Comparison of ENCODE assay signal across 1 cellular context in the genomic region with DNA sequence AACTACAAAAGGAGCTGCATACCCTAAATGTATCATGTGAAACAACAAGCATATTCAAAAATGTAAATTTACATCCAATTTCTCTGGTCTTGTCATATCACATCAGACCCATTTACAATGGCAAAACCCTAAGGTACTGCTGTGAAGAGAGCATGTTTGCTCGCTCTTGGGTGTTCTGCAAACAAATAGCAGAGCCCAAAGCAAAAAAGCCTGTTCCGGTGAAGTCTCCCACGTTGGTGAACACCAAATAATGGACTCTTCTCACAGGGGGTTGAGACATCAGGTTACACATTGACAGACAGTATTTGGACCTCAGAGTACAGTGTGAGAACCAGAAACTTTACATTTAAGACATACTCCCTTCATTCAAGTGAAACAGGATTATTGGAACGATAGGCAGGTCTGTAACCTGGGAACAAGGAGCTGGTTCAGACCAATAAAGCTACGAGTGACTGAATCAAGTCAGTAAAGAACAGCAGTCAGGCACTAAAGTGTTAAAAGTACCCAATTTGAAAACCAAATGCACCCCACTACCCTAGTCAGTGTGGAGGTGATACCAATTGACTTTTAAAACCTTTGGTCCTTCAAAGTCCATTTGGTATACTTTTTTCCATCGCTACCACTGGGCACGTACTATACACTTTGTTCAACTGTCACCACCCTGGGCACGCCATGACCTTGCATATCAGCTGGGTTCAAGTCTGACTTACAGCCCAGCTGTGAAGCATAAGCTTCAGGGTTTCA.
TF ChIP-seq lines count a peak whose summit lies in the region.

No MANE protein-coding gene starts in this region.

TF ChIP-seq in HepG2, 621 proteins besides CTCF, POLR2A, EP300 and RAD21 (continues in another document):
- peak; percentile 36; the same call in 1 of the 2 replicates for TF ChIP-seq HDAC1 (CRISPR knock-in tag; IDR thresholded peaks at IDR 0.05)
- TF ChIP-seq, protein P1, sequence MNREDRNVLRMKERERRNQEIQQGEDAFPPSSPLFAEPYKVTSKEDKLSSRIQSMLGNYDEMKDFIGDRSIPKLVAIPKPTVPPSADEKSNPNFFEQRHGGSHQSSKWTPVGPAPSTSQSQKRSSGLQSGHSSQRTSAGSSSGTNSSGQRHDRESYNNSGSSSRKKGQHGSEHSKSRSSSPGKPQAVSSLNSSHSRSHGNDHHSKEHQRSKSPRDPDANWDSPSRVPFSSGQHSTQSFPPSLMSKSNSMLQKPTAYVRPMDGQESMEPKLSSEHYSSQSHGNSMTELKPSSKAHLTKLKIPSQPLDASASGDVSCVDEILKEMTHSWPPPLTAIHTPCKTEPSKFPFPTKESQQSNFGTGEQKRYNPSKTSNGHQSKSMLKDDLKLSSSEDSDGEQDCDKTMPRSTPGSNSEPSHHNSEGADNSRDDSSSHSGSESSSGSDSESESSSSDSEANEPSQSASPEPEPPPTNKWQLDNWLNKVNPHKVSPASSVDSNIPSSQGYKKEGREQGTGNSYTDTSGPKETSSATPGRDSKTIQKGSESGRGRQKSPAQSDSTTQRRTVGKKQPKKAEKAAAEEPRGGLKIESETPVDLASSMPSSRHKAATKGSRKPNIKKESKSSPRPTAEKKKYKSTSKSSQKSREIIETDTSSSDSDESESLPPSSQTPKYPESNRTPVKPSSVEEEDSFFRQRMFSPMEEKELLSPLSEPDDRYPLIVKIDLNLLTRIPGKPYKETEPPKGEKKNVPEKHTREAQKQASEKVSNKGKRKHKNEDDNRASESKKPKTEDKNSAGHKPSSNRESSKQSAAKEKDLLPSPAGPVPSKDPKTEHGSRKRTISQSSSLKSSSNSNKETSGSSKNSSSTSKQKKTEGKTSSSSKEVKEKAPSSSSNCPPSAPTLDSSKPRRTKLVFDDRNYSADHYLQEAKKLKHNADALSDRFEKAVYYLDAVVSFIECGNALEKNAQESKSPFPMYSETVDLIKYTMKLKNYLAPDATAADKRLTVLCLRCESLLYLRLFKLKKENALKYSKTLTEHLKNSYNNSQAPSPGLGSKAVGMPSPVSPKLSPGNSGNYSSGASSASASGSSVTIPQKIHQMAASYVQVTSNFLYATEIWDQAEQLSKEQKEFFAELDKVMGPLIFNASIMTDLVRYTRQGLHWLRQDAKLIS (CRISPR knock-in tag; IDR thresholded peaks at IDR 0.05), result no peak
- TF ChIP-seq NFE2 (CRISPR knock-in tag; IDR thresholded peaks at IDR 0.05), result no peak
- TF ChIP-seq CBX1 (IDR thresholded peaks at IDR 0.05; ENCODE audit: low read depth), result no peak
- no peak for TF ChIP-seq ZNF260 (CRISPR knock-in tag; IDR thresholded peaks at IDR 0.05; ENCODE audit: borderline replicate concordance, low read depth)
- TF ChIP-seq KMT2B (CRISPR knock-in tag; IDR thresholded peaks at IDR 0.05), result no peak
- TF ChIP-seq GLI4 (CRISPR knock-in tag; IDR thresholded peaks at IDR 0.05; ENCODE audit: borderline replicate concordance), result no peak; the same call in 1 of the 2 replicates
- no peak for TF ChIP-seq ZNF446 (CRISPR knock-in tag; IDR thresholded peaks at IDR 0.05)
- TF ChIP-seq RBM39 (IDR thresholded peaks at IDR 0.05; ENCODE audit: low read depth, low read length, poor library complexity, severe bottlenecking), result no peak
- no peak for TF ChIP-seq ZSCAN25 (CRISPR knock-in tag; IDR thresholded peaks at IDR 0.05)
- TF ChIP-seq, protein P2, sequence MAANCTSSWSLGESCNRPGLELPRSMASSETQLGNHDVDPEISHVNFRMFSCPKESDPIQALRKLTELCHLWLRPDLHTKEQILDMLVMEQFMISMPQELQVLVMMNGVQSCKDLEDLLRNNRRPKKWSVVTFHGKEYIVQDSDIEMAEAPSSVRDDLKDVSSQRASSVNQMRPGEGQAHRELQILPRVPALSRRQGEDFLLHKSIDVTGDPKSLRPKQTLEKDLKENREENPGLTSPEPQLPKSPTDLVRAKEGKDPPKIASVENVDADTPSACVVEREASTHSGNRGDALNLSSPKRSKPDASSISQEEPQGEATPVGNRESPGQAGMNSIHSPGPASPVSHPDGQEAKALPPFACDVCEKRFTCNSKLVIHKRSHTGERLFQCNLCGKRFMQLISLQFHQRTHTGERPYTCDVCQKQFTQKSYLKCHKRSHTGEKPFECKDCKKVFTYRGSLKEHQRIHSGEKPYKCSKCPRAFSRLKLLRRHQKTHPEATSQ (CRISPR knock-in tag; IDR thresholded peaks at IDR 0.05; ENCODE audit: borderline replicate concordance), result no peak
- TF ChIP-seq ADNP (CRISPR knock-in tag; IDR thresholded peaks at IDR 0.05), result no peak
- TF ChIP-seq TAF15 (IDR thresholded peaks at IDR 0.05; ENCODE audit: low read depth, low read length, poor library complexity, severe bottlenecking), result no peak
- TF ChIP-seq ZSCAN21 (CRISPR knock-in tag; IDR thresholded peaks at IDR 0.05; ENCODE audit: borderline replicate concordance), result peak; percentile 70; the same call in 1 of the 2 replicates
- no peak for TF ChIP-seq NR2F6 (IDR thresholded peaks at IDR 0.05)
- TF ChIP-seq NR2F6 (CRISPR knock-in tag; IDR thresholded peaks at IDR 0.05), result 0 out of 2 replicates have a peak, but pooled peaks have one; percentile 2
- TF ChIP-seq PITX1 (CRISPR knock-in tag; IDR thresholded peaks at IDR 0.05), result no peak
- TF ChIP-seq SOX13 (IDR thresholded peaks at IDR 0.05), result no peak
- peak in 1 of 2 experiments; percentile 50; a peak in 1 of 4 replicates for TF ChIP-seq SOX13 (CRISPR knock-in tag; conservative IDR thresholded peaks at IDR 0.05 in 1 of 2, IDR thresholded peaks at IDR 0.05 in 1 of 2)
- TF ChIP-seq SATB2 (CRISPR knock-in tag; IDR thresholded peaks at IDR 0.05), result no peak
- no peak for TF ChIP-seq GTF2F1 (IDR thresholded peaks at IDR 0.05; ENCODE audit: low read length)
- no peak for TF ChIP-seq KLF6 (CRISPR knock-in tag; IDR thresholded peaks at IDR 0.05)
- TF ChIP-seq GABPA (IDR thresholded peaks at IDR 0.05; ENCODE audit: low read depth, low read length), result no peak
- peak; percentile 52; the same call in 1 of the 2 replicates for TF ChIP-seq GABPA (CRISPR knock-in tag; IDR thresholded peaks at IDR 0.05; ENCODE audit: low read depth)
- TF ChIP-seq ZNF616 (CRISPR knock-in tag; IDR thresholded peaks at IDR 0.05; ENCODE audit: low read depth), result no peak
- peak; percentile 82; the same call in 1 of the 2 replicates for TF ChIP-seq ZNF205 (CRISPR knock-in tag; IDR thresholded peaks at IDR 0.05)
- TF ChIP-seq CBX2 (IDR thresholded peaks at IDR 0.05; ENCODE audit: low read depth, low read length), result no peak
- no peak for TF ChIP-seq CBX2 (CRISPR knock-in tag; IDR thresholded peaks at IDR 0.05; ENCODE audit: low read depth)
- no peak for TF ChIP-seq ZNF367 (CRISPR knock-in tag; IDR thresholded peaks at IDR 0.05; ENCODE audit: borderline replicate concordance)
- TF ChIP-seq MAFF (IDR thresholded peaks at IDR 0.05; ENCODE audit: low read depth, low read length), result no peak
- TF ChIP-seq ZNF138 (CRISPR knock-in tag; IDR thresholded peaks at IDR 0.05; ENCODE audit: low read depth), result no peak
- no peak for TF ChIP-seq ZNF879 (CRISPR knock-in tag; IDR thresholded peaks at IDR 0.05)
- TF ChIP-seq TAF1 (CRISPR knock-in tag; IDR thresholded peaks at IDR 0.05), result no peak
- peak; percentile 46; the same call in 1 of the 2 replicates for TF ChIP-seq FOXA3 (CRISPR knock-in tag; IDR thresholded peaks at IDR 0.05)
- TF ChIP-seq NCOA5 (CRISPR knock-in tag; IDR thresholded peaks at IDR 0.05), result no peak
- TF ChIP-seq, protein P3, sequence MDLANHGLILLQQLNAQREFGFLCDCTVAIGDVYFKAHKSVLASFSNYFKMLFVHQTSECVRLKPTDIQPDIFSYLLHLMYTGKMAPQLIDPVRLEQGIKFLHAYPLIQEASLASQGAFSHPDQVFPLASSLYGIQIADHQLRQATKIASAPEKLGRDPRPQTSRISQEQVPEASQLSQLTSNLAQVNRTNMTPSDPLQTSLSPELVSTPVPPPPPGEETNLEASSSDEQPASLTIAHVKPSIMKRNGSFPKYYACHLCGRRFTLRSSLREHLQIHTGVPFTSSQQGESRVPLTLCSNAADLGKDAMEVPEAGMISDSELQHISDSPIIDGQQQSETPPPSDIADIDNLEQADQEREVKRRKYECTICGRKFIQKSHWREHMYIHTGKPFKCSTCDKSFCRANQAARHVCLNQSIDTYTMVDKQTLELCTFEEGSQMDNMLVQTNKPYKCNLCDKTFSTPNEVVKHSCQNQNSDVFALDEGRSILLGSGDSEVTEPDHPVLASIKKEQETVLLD (CRISPR knock-in tag; IDR thresholded peaks at IDR 0.05; ENCODE audit: low read depth), result no peak
- no peak for TF ChIP-seq ZNF3 (CRISPR knock-in tag; IDR thresholded peaks at IDR 0.05)
- TF ChIP-seq ZNF83 (CRISPR knock-in tag; IDR thresholded peaks at IDR 0.05; ENCODE audit: borderline replicate concordance), result no peak
- no peak for TF ChIP-seq ISX (CRISPR knock-in tag; conservative IDR thresholded peaks at IDR 0.05)
- TF ChIP-seq, protein P4, sequence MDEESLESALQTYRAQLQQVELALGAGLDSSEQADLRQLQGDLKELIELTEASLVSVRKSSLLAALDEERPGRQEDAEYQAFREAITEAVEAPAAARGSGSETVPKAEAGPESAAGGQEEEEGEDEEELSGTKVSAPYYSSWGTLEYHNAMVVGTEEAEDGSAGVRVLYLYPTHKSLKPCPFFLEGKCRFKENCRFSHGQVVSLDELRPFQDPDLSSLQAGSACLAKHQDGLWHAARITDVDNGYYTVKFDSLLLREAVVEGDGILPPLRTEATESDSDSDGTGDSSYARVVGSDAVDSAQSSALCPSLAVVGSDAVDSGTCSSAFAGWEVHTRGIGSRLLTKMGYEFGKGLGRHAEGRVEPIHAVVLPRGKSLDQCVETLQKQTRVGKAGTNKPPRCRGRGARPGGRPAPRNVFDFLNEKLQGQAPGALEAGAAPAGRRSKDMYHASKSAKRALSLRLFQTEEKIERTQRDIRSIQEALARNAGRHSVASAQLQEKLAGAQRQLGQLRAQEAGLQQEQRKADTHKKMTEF (CRISPR knock-in tag; IDR thresholded peaks at IDR 0.05), result peak; percentile 52; the same call in 1 of the 2 replicates
- TF ChIP-seq ZNF354B (CRISPR knock-in tag; IDR thresholded peaks at IDR 0.05), result no peak
- TF ChIP-seq ZMAT3 (CRISPR knock-in tag; conservative IDR thresholded peaks at IDR 0.05), result no peak; the same call in 1 of the 2 replicates
- TF ChIP-seq, protein P5, sequence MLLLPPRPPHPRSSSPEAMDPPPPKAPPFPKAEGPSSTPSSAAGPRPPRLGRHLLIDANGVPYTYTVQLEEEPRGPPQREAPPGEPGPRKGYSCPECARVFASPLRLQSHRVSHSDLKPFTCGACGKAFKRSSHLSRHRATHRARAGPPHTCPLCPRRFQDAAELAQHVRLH (CRISPR knock-in tag; IDR thresholded peaks at IDR 0.05; ENCODE audit: borderline replicate concordance, low read depth), result 0 out of 2 replicates have a peak, but pooled peaks have one; percentile 11
- TF ChIP-seq, protein P6, sequence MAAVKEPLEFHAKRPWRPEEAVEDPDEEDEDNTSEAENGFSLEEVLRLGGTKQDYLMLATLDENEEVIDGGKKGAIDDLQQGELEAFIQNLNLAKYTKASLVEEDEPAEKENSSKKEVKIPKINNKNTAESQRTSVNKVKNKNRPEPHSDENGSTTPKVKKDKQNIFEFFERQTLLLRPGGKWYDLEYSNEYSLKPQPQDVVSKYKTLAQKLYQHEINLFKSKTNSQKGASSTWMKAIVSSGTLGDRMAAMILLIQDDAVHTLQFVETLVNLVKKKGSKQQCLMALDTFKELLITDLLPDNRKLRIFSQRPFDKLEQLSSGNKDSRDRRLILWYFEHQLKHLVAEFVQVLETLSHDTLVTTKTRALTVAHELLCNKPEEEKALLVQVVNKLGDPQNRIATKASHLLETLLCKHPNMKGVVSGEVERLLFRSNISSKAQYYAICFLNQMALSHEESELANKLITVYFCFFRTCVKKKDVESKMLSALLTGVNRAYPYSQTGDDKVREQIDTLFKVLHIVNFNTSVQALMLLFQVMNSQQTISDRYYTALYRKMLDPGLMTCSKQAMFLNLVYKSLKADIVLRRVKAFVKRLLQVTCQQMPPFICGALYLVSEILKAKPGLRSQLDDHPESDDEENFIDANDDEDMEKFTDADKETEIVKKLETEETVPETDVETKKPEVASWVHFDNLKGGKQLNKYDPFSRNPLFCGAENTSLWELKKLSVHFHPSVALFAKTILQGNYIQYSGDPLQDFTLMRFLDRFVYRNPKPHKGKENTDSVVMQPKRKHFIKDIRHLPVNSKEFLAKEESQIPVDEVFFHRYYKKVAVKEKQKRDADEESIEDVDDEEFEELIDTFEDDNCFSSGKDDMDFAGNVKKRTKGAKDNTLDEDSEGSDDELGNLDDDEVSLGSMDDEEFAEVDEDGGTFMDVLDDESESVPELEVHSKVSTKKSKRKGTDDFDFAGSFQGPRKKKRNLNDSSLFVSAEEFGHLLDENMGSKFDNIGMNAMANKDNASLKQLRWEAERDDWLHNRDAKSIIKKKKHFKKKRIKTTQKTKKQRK (IDR thresholded peaks at IDR 0.05; ENCODE audit: low read length), result no peak
- TF ChIP-seq ZNF749 (CRISPR knock-in tag; IDR thresholded peaks at IDR 0.05; ENCODE audit: borderline replicate concordance), result no peak
- TF ChIP-seq HNRNPK (IDR thresholded peaks at IDR 0.05; ENCODE audit: low read depth, low read length, poor library complexity, severe bottlenecking), result no peak
- peak; percentile 42; the same call in 1 of the 2 replicates for TF ChIP-seq BCL6 (CRISPR knock-in tag; IDR thresholded peaks at IDR 0.05)
- TF ChIP-seq ZFP36L2 (CRISPR knock-in tag; IDR thresholded peaks at IDR 0.05), result no peak
- no peak for TF ChIP-seq SKI (IDR thresholded peaks at IDR 0.05; ENCODE audit: partially characterized antibody)
- no peak for TF ChIP-seq ZNF343 (CRISPR knock-in tag; IDR thresholded peaks at IDR 0.05)
- TF ChIP-seq ZNF484 (CRISPR knock-in tag; IDR thresholded peaks at IDR 0.05; ENCODE audit: borderline replicate concordance, low read depth), result no peak
- TF ChIP-seq HOXA7 (CRISPR knock-in tag; IDR thresholded peaks at IDR 0.05), result no peak
